In genomic region chr2:119758881-119759450, GRCh38 we compare ENCODE assay signal across 8 cellular contexts. TPM values are rescaled to one million over a fixed set of nuclear protein-coding genes. Genes with fewer than 3 reads are reported as not detected.
DNase-seq lines count a peak whose midpoint lies in the region; ATAC-seq and TF ChIP-seq lines count a peak whose summit lies in the region.

No MANE protein-coding gene starts in this region.

- peaks cover 4% of the 10 kb centered on the region for H3K27me3 Mint-ChIP-seq in nephron progenitor cell (ENCODE audit: low read depth, poor library complexity)

- TF ChIP-seq CTCF in BJ (IDR thresholded peaks at IDR 0.05; ENCODE audit: insufficient read depth, low read depth, low read length), result no peak
- no peak for TF ChIP-seq CTCF in nephron progenitor cell (IDR thresholded peaks at IDR 0.05)

- no peak overlapping the region for H3K27ac ChIP-seq in Karpas-422 (ENCODE audit: low read length)
- H3K27ac ChIP-seq in duodenal mucosa (ENCODE audit: low read depth, low read length), result peak overlapping the region; percentile 66

- H2AFZ ChIP-seq in Karpas-422 (ENCODE audit: low read length), result peak overlapping the region; percentile 96

- H3K36me3 ChIP-seq in BJ (ENCODE audit: control insufficient read depth, insufficient read depth, low read length) (no peaks in the 10 kb centered on the region), Karpas-422 (ENCODE audit: insufficient read depth, low read length) (no peaks in the 10 kb centered on the region), duodenal mucosa (ENCODE audit: control insufficient read depth in 1 of 2, insufficient read depth in 2 of 2, low read length in 2 of 2) (no peaks in the 10 kb centered on the region)

- peaks cover 4% of the 10 kb centered on the region; the same call in 1 of the 2 replicates for H4K20me1 ChIP-seq in Karpas-422 (ENCODE audit: insufficient read depth, low read depth, low read length)

- CTCF ChIA-PET in BJ (lab: Yijun Ruan, JAX), result interaction anchor here (1.0 to 1.6 kb wide), 4 partner anchors 11 to 65 kb away, joined by 3 to 8 read pairs (median 4); no protein-coding TSS in a partner anchor

- no peak for ATAC-seq in HG03460 (IDR thresholded peaks at IDR 0.05; ENCODE audit: unreplicated experiment)
- no peak for ATAC-seq in HG03571 (IDR thresholded peaks at IDR 0.05; ENCODE audit: unreplicated experiment)

- H3K9ac ChIP-seq in Karpas-422 (ENCODE audit: low read length), result peak overlapping the region; percentile 67
- peak overlapping the region; percentile 87 to 92 for H3K9ac ChIP-seq in duodenal mucosa (ENCODE audit: low read depth in 1 of 2, low read length in 2 of 2)

- H3K27ac Mint-ChIP-seq in nephron progenitor cell, result no peak overlapping the region

- DNase-seq in BJ (ENCODE audit: low read depth) (no peak), Karpas-422 (no peak), nephron progenitor cell (no peak), DMS114 treated with DMSO at 0.1 percent for 48 hours (lab: John Stamatoyannopoulos, UW; ENCODE audit: unreplicated experiment) (no peak), OCI-M1 (lab: John Stamatoyannopoulos, UW) (no peak)

- peaks cover 31% of the 10 kb centered on the region for H3K4me1 ChIP-seq in Karpas-422 (ENCODE audit: low read length)
- peaks cover 4 to 23% of the 10 kb centered on the region in 2 donors for H3K4me1 ChIP-seq in duodenal mucosa (ENCODE audit: control insufficient read depth in 1 of 2, insufficient read depth in 2 of 2, low read length in 2 of 2)

- no peaks in the 10 kb centered on the region for H3K27me3 ChIP-seq in BJ (ENCODE audit: control insufficient read depth, insufficient read depth, low read length)
- H3K27me3 ChIP-seq in Karpas-422 (ENCODE audit: low read length), result no peaks in the 10 kb centered on the region
- no peaks in the 10 kb centered on the region for H3K27me3 ChIP-seq in duodenal mucosa (ENCODE audit: control insufficient read depth in 1 of 2, insufficient read depth in 2 of 2, low read length in 2 of 2)

- no peaks in the 10 kb centered on the region for H3K36me3 Mint-ChIP-seq in nephron progenitor cell (ENCODE audit: low read depth)

- H3K79me2 ChIP-seq in Karpas-422 (ENCODE audit: low read length), result peaks cover 35% of the 10 kb centered on the region

- peak overlapping the region; percentile 89 for H3K4me3 Mint-ChIP-seq in nephron progenitor cell

- H3K9me3 ChIP-seq in Karpas-422 (ENCODE audit: low read length) (no peaks in the 10 kb centered on the region), duodenal mucosa (ENCODE audit: control insufficient read depth in 1 of 2, low read length in 2 of 2) (no peaks in the 10 kb centered on the region)

- H3K4me3 ChIP-seq in BJ (ENCODE audit: low read depth, low read length) (peak overlapping the region; percentile 65), Karpas-422 (ENCODE audit: low read length) (peak overlapping the region; percentile 68), duodenal mucosa (ENCODE audit: low read depth in 1 of 2, low read length in 2 of 2) (peak overlapping the region; percentile 89 to 93)

- peaks cover 3% of the 10 kb centered on the region for H3K9me3 Mint-ChIP-seq in nephron progenitor cell

- H3K4me2 ChIP-seq in Karpas-422 (ENCODE audit: low read depth, low read length, poor library complexity, severe bottlenecking), result peak overlapping the region; percentile 93

- POLR2A ChIA-PET in BJ (lab: Charles Lee), result no interaction called here

- peaks cover 37% of the 10 kb centered on the region for H3K4me1 Mint-ChIP-seq in nephron progenitor cell

- no peaks in the 10 kb centered on the region for H3K9me2 ChIP-seq in Karpas-422 (replicated peaks; ENCODE audit: insufficient read depth, low read length)

RNA-seq across cellular contexts. Expression of gene PTPN4, which starts 0.8 kb away (rescaled TPM):
- 11.8 and 21.2 TPM in 2 replicates for polyA plus RNA-seq in BJ (2011; rRNA removed)
- 26.3 and 28.9 TPM in 2 replicates for polyA minus RNA-seq in BJ (2011; rRNA and poly(A)+ RNA removed)
- total RNA-seq in Karpas-422 (2014; rRNA removed; shearing (Covaris generic); ENCODE audit: low replicate concordance), result 34.5 and 56.7 TPM in 2 replicates
